1 cellular context compared by ENCODE assay signal in genomic region chr19:51904331-51905165, GRCh38.
TF ChIP-seq lines count a peak whose summit lies in the region.

Gene ZNF649, minus strand, starts transcription at chr19:51905017. Its CDS starts 4,910 bp downstream, at chr19:51900107.

TF ChIP-seq in HepG2, 621 proteins besides CTCF, POLR2A, EP300 and RAD21 (continued from another document and continues in another):
- peak; percentile 75; the same call in 1 of the 2 replicates for TF ChIP-seq THAP9 (CRISPR knock-in tag; IDR thresholded peaks at IDR 0.05; ENCODE audit: borderline replicate concordance)
- TF ChIP-seq, protein P1, sequence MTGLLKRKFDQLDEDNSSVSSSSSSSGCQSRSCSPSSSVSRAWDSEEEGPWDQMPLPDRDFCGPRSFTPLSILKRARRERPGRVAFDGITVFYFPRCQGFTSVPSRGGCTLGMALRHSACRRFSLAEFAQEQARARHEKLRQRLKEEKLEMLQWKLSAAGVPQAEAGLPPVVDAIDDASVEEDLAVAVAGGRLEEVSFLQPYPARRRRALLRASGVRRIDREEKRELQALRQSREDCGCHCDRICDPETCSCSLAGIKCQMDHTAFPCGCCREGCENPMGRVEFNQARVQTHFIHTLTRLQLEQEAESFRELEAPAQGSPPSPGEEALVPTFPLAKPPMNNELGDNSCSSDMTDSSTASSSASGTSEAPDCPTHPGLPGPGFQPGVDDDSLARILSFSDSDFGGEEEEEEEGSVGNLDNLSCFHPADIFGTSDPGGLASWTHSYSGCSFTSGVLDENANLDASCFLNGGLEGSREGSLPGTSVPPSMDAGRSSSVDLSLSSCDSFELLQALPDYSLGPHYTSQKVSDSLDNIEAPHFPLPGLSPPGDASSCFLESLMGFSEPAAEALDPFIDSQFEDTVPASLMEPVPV (CRISPR knock-in tag; IDR thresholded peaks at IDR 0.05) = no peak
- no peak for TF ChIP-seq ZBTB21 (CRISPR knock-in tag; IDR thresholded peaks at IDR 0.05)
- TF ChIP-seq U2AF1 (optimal IDR thresholded peaks at IDR 0.05; ENCODE audit: low read depth, low read length) = no peak
- TF ChIP-seq FOXA3 (CRISPR knock-in tag; IDR thresholded peaks at IDR 0.05) = peak; percentile 41; the same call in 1 of the 2 replicates
- TF ChIP-seq HNF4A (CRISPR knock-in tag; IDR thresholded peaks at IDR 0.05) = no peak
- no peak for TF ChIP-seq ZNF598 (CRISPR knock-in tag; IDR thresholded peaks at IDR 0.05; ENCODE audit: borderline replicate concordance)
- no peak for TF ChIP-seq ADNP (CRISPR knock-in tag; IDR thresholded peaks at IDR 0.05)
- peak; percentile 89 for TF ChIP-seq KDM2A (CRISPR knock-in tag; IDR thresholded peaks at IDR 0.05; ENCODE audit: borderline replicate concordance, low read depth)
- TF ChIP-seq NCOA2 (CRISPR knock-in tag; IDR thresholded peaks at IDR 0.05) = no peak
- TF ChIP-seq ARID2 (CRISPR knock-in tag; IDR thresholded peaks at IDR 0.05; ENCODE audit: borderline replicate concordance) = no peak
- no peak for TF ChIP-seq HIVEP1 (CRISPR knock-in tag; IDR thresholded peaks at IDR 0.05)
- TF ChIP-seq CREB1 (IDR thresholded peaks at IDR 0.05) = no peak
- peak; percentile 68 for TF ChIP-seq CREB1 (CRISPR knock-in tag; IDR thresholded peaks at IDR 0.05)
- no peak for TF ChIP-seq PCBP2 (optimal IDR thresholded peaks at IDR 0.05; ENCODE audit: low read depth, low read length, poor library complexity, severe bottlenecking)
- no peak for TF ChIP-seq ZNF136 (CRISPR knock-in tag; IDR thresholded peaks at IDR 0.05; ENCODE audit: low read depth)
- no peak for TF ChIP-seq FOXP4 (CRISPR knock-in tag; IDR thresholded peaks at IDR 0.05)
- no peak; the same call in 1 of the 2 replicates for TF ChIP-seq ETV5 (CRISPR knock-in tag; IDR thresholded peaks at IDR 0.05; ENCODE audit: borderline replicate concordance)
- TF ChIP-seq ZNF577 (CRISPR knock-in tag; IDR thresholded peaks at IDR 0.05; ENCODE audit: borderline replicate concordance, low read depth) = no peak
- no peak for TF ChIP-seq ZKSCAN5 (CRISPR knock-in tag; IDR thresholded peaks at IDR 0.05)
- no peak for TF ChIP-seq ZKSCAN1 (IDR thresholded peaks at IDR 0.05; ENCODE audit: low read length)
- TF ChIP-seq, protein P2, sequence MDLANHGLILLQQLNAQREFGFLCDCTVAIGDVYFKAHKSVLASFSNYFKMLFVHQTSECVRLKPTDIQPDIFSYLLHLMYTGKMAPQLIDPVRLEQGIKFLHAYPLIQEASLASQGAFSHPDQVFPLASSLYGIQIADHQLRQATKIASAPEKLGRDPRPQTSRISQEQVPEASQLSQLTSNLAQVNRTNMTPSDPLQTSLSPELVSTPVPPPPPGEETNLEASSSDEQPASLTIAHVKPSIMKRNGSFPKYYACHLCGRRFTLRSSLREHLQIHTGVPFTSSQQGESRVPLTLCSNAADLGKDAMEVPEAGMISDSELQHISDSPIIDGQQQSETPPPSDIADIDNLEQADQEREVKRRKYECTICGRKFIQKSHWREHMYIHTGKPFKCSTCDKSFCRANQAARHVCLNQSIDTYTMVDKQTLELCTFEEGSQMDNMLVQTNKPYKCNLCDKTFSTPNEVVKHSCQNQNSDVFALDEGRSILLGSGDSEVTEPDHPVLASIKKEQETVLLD (CRISPR knock-in tag; IDR thresholded peaks at IDR 0.05; ENCODE audit: low read depth) = no peak
- no peak for TF ChIP-seq SIX4 (CRISPR knock-in tag; IDR thresholded peaks at IDR 0.05)
- TF ChIP-seq GZF1 (CRISPR knock-in tag; IDR thresholded peaks at IDR 0.05) = no peak
- no peak for TF ChIP-seq ZNF713 (CRISPR knock-in tag; IDR thresholded peaks at IDR 0.05)
- TF ChIP-seq PAWR (CRISPR knock-in tag; IDR thresholded peaks at IDR 0.05; ENCODE audit: borderline replicate concordance) = no peak
- no peak for TF ChIP-seq SRY (CRISPR knock-in tag; IDR thresholded peaks at IDR 0.05)
- TF ChIP-seq ELF1 (CRISPR knock-in tag; IDR thresholded peaks at IDR 0.05) = peak; percentile 61
- no peak for TF ChIP-seq ZNF333 (CRISPR knock-in tag; IDR thresholded peaks at IDR 0.05; ENCODE audit: borderline replicate concordance)
- TF ChIP-seq PAX8 (CRISPR knock-in tag; IDR thresholded peaks at IDR 0.05; ENCODE audit: borderline replicate concordance) = no peak
- TF ChIP-seq TEAD2 (CRISPR knock-in tag; IDR thresholded peaks at IDR 0.05) = no peak
- TF ChIP-seq ZNF569 (CRISPR knock-in tag; IDR thresholded peaks at IDR 0.05; ENCODE audit: borderline replicate concordance) = no peak
- TF ChIP-seq ZNF296 (CRISPR knock-in tag; conservative IDR thresholded peaks at IDR 0.05) = no peak
- TF ChIP-seq MEIS1 (CRISPR knock-in tag; IDR thresholded peaks at IDR 0.05; ENCODE audit: borderline replicate concordance) = peak; percentile 61; the same call in 1 of the 2 replicates
- no peak for TF ChIP-seq TERF1 (CRISPR knock-in tag; IDR thresholded peaks at IDR 0.05)
- no peak for TF ChIP-seq MXD4 (CRISPR knock-in tag; IDR thresholded peaks at IDR 0.05)
- TF ChIP-seq, protein P3, sequence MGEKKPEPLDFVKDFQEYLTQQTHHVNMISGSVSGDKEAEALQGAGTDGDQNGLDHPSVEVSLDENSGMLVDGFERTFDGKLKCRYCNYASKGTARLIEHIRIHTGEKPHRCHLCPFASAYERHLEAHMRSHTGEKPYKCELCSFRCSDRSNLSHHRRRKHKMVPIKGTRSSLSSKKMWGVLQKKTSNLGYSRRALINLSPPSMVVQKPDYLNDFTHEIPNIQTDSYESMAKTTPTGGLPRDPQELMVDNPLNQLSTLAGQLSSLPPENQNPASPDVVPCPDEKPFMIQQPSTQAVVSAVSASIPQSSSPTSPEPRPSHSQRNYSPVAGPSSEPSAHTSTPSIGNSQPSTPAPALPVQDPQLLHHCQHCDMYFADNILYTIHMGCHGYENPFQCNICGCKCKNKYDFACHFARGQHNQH (CRISPR knock-in tag; IDR thresholded peaks at IDR 0.05) = 0 out of 2 replicates have a peak, but pooled peaks have one; percentile 16
- TF ChIP-seq ZNF674 (CRISPR knock-in tag; IDR thresholded peaks at IDR 0.05; ENCODE audit: low read depth) = no peak
- TF ChIP-seq HNRNPL (IDR thresholded peaks at IDR 0.05; ENCODE audit: low read depth, low read length) = no peak
- TF ChIP-seq ZFY (CRISPR knock-in tag; IDR thresholded peaks at IDR 0.05) = peak; percentile 81
- no peak for TF ChIP-seq ZNF850 (CRISPR knock-in tag; conservative IDR thresholded peaks at IDR 0.05)
- TF ChIP-seq ZNF777 (CRISPR knock-in tag; IDR thresholded peaks at IDR 0.05) = no peak
- TF ChIP-seq ZNF256 (CRISPR knock-in tag; conservative IDR thresholded peaks at IDR 0.05) = no peak
- no peak for TF ChIP-seq ZBTB39 (CRISPR knock-in tag; IDR thresholded peaks at IDR 0.05)
- TF ChIP-seq, protein P4, sequence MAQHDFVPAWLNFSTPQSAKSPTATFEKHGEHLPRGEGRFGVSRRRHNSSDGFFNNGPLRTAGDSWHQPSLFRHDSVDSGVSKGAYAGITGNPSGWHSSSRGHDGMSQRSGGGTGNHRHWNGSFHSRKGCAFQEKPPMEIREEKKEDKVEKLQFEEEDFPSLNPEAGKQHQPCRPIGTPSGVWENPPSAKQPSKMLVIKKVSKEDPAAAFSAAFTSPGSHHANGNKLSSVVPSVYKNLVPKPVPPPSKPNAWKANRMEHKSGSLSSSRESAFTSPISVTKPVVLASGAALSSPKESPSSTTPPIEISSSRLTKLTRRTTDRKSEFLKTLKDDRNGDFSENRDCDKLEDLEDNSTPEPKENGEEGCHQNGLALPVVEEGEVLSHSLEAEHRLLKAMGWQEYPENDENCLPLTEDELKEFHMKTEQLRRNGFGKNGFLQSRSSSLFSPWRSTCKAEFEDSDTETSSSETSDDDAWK (CRISPR knock-in tag; IDR thresholded peaks at IDR 0.05) = no peak
- 0 out of 2 replicates have a peak, but pooled peaks have one; percentile 15 for TF ChIP-seq SP5 (CRISPR knock-in tag; IDR thresholded peaks at IDR 0.05; ENCODE audit: borderline replicate concordance, low read depth)
- TF ChIP-seq ATF5 (CRISPR knock-in tag; IDR thresholded peaks at IDR 0.05; ENCODE audit: low read depth) = 0 out of 2 replicates have a peak, but pooled peaks have one; percentile 51
- TF ChIP-seq RCOR2 (CRISPR knock-in tag; IDR thresholded peaks at IDR 0.05) = peak; percentile 23; the same call in 1 of the 2 replicates
- no peak for TF ChIP-seq NR1H2 (CRISPR knock-in tag; IDR thresholded peaks at IDR 0.05; ENCODE audit: borderline replicate concordance, low read depth)
- no peak for TF ChIP-seq ZNF496 (CRISPR knock-in tag; IDR thresholded peaks at IDR 0.05; ENCODE audit: insufficient replicate concordance)
